Comparison of ENCODE assay signal across 17 cellular contexts in genomic region chr3:42088803-42089520, GRCh38. TPM values are rescaled to one million over a fixed set of nuclear protein-coding genes. Genes with fewer than 3 reads are reported as not detected.
A peak's percentile ranks its signal among the peaks of the same experiment; 100 is the strongest.
DNase-seq lines count a peak whose midpoint lies in the region; ATAC-seq, FAIRE-seq and TF ChIP-seq lines count a peak whose summit lies in the region.
"Had no signal": no experiment of that assay in that cellular context is flagged by ENCODE, and none has a peak within 500 bp of the region (broad histone marks: within the 10 kb centered on the region; RNA-seq: fewer than 3 reads in every experiment).

No MANE protein-coding gene starts in this region.

- H3K9me2 ChIP-seq in SK-N-SH = no peaks in the 10 kb centered on the region

- CTCF ChIA-PET in GM10248 (lab: Yijun Ruan, JAX) = interaction anchor here (1.0 to 2.7 kb wide), 6 partner anchors 10 to 102 kb away, joined by 3 to 30 read pairs (median 4); no protein-coding TSS in a partner anchor
- CTCF ChIA-PET in GM12878 (lab: Yijun Ruan, JAX) = interaction anchor here (1.1 kb wide), 1 partner anchor 9 kb away, joined by 5 read pairs; no protein-coding TSS in a partner anchor
- CTCF ChIA-PET in SK-N-SH (lab: Yijun Ruan, JAX) = interaction anchor here (6.1 kb wide), 1 partner anchor 11 kb away, joined by 46 read pairs; no protein-coding TSS in a partner anchor
- CTCF ChIA-PET in A673 (lab: Charles Lee) = no interaction called here

- H2AFZ ChIP-seq in GM12878 (ENCODE audit: control insufficient read depth, low read depth, low read length) (no peak overlapping the region), SK-N-SH (ENCODE audit: low read depth) (no peak overlapping the region)
- H2AFZ ChIP-seq: parathyroid adenoma had no signal

- in situ Hi-C loops in GM12878 (cut with MboI) = no loop called here

- no peak for TF ChIP-seq CTCF in GM10248 (IDR thresholded peaks at IDR 0.05; ENCODE audit: control extremely low read depth, extremely low read depth, low read depth, missing control alignments)
- no peak for TF ChIP-seq CTCF in GM12878 (IDR thresholded peaks at IDR 0.05 in 2 of 3, conservative IDR thresholded peaks at IDR 0.05 in 1 of 3; ENCODE audit: control insufficient read depth in 2 of 3, extremely low read depth in 1 of 3, insufficient read depth in 1 of 3, low read depth in 3 of 3, low read length in 3 of 3)
- TF ChIP-seq CTCF in SK-N-SH (IDR thresholded peaks at IDR 0.05) = no peak
- TF ChIP-seq CTCF in type B pancreatic cell (conservative IDR thresholded peaks at IDR 0.05) = no peak
- TF ChIP-seq CTCF in A673 (conservative IDR thresholded peaks at IDR 0.05; ENCODE audit: low read depth, low read length) = no peak

- peaks cover 16 to 31% of the 10 kb centered on the region in 2 experiments for H3K36me3 ChIP-seq in GM12878 (ENCODE audit: control insufficient read depth in 2 of 2, insufficient read depth in 2 of 2, low read length in 1 of 2)
- peaks cover 2 to 8% of the 10 kb centered on the region in 2 experiments for H3K36me3 ChIP-seq in SK-N-SH (replicated peaks in 1 of 2; ENCODE audit: control insufficient read depth in 1 of 2, insufficient read depth in 2 of 2, low read length in 1 of 2)
- no peaks in the 10 kb centered on the region for H3K36me3 ChIP-seq in A673 (ENCODE audit: insufficient read depth, low read length, poor library complexity, severe bottlenecking)

- POLR2A ChIA-PET in GM10248 (lab: Yijun Ruan, JAX) = no interaction called here
- POLR2A ChIA-PET in GM12878 (lab: Charles Lee) = interaction anchor here (0.6 kb wide), 1 partner anchor 76 kb away, joined by 3 read pairs; no protein-coding TSS in a partner anchor
- POLR2A ChIA-PET in SK-N-SH (lab: Yijun Ruan, JAX) = no interaction called here
- POLR2A ChIA-PET in A673 (lab: Charles Lee; ENCODE audit: low non-redundant PET) = no interaction called here

- H3K4me3 Mint-ChIP-seq in type B pancreatic cell = no peak overlapping the region

- H3K4me1 ChIP-seq in GM12878 (ENCODE audit: control insufficient read depth, insufficient read depth, low read length) (peaks cover 80% of the 10 kb centered on the region), SK-N-SH (ENCODE audit: control insufficient read depth in 1 of 2, insufficient read depth in 2 of 2, low read depth in 1 of 2, low read length in 1 of 2) (no peaks in the 10 kb centered on the region; a peak in 1 of 4 replicates), A673 (ENCODE audit: insufficient read depth, low read length, poor library complexity, severe bottlenecking) (peaks cover 4% of the 10 kb centered on the region)

- H3K9ac ChIP-seq in GM12878 (ENCODE audit: control insufficient read depth, insufficient read depth, low read length) (no peak overlapping the region), SK-N-SH (no peak overlapping the region)
- H3K9ac ChIP-seq: parathyroid adenoma had no signal

- H3K27me3 Mint-ChIP-seq in type B pancreatic cell = no peaks in the 10 kb centered on the region

- H3K9me3 Mint-ChIP-seq in type B pancreatic cell = no peaks in the 10 kb centered on the region

- BruUV-seq in GM12878 (replicated peaks; lab: Mats Ljungman, UMichigan) (no TSS peak), A673 (replicated peaks; lab: Mats Ljungman, UMichigan) (no TSS peak)

- H3K36me3 Mint-ChIP-seq in type B pancreatic cell = peaks cover 18% of the 10 kb centered on the region

- H3K27me3 ChIP-seq in GM12878 (replicated peaks in 1 of 2; ENCODE audit: control insufficient read depth in 2 of 2, insufficient read depth in 2 of 2, low read length in 1 of 2) (no peaks in the 10 kb centered on the region), SK-N-SH (ENCODE audit: insufficient read depth) (no peaks in the 10 kb centered on the region), A673 (replicated peaks; ENCODE audit: insufficient read depth, low read depth, low read length, poor library complexity) (no peaks in the 10 kb centered on the region)
- H3K27me3 ChIP-seq: tibial artery had no signal

- H3K4me3 ChIP-seq in GM12878 (no peak overlapping the region), SK-N-SH (ENCODE audit: low read depth in 2 of 2, low read length in 1 of 2) (no peak overlapping the region), A673 (ENCODE audit: low read depth, low read length, poor library complexity, severe bottlenecking) (no peak overlapping the region)
- H3K4me3 ChIP-seq: mucosa of descending colon, tibial artery had no signal

- SMC1A ChIA-PET in GM12878 (lab: Charles Lee; ENCODE audit: uncharacterized antibody, unreplicated experiment) = no interaction called here

- H3K4me1 Mint-ChIP-seq in type B pancreatic cell (ENCODE audit: unreplicated experiment) = peaks cover 26% of the 10 kb centered on the region

- FAIRE-seq in GM19239 (lab: Jason Lieb, UNC) (peak; percentile 83), GM12878 (lab: Jason Lieb, UNC) (no peak)
- FAIRE-seq: keratinocyte had no signal

- H3K4me2 ChIP-seq in GM12878 (ENCODE audit: control insufficient read depth, insufficient read depth) (peak overlapping the region; percentile 26), SK-N-SH (no peak overlapping the region)

- 63% methylated on average over 10 of the region's 10 CpGs for WGBS in GM12878 (ENCODE audit: insufficient coverage, insufficient replicate concordance, low lambda C conversion rate, missing lambda C conversion rate)
- 87% methylated on average over 10 of the region's 10 CpGs for WGBS in SK-N-SH (ENCODE audit: low lambda C conversion rate)

- no peak for TF ChIP-seq POLR2A in GM12878 (IDR thresholded peaks at IDR 0.05; ENCODE audit: low read depth, low read length)

- no peak overlapping the region for H3K27ac Mint-ChIP-seq in type B pancreatic cell

- DNase-seq in GM10248 (ENCODE audit: extremely low spot score) (peak; percentile 62), GM19239 (ENCODE audit: insufficient read length, low spot score) (no peak), GM12878 (ENCODE audit: low read depth, low spot score) (no peak), SK-N-SH (no peak), type B pancreatic cell (ENCODE audit: extremely low spot score, unreplicated experiment) (no peak), A673 (ENCODE audit: low spot score) (no peak)
- DNase-seq: activated naive CD4-positive, alpha-beta T cell treated with anti-CD3 and anti-CD28 coated beads, Interleukin-2, amount 50 U/mL, for 16 hours; HCEC 1CT; mucosa of descending colon; NCI-H1092; NCI-H2171; tibial artery had no signal

- no peaks in the 10 kb centered on the region for H4K20me1 ChIP-seq in GM12878 (ENCODE audit: control insufficient read depth, insufficient read depth)
- H4K20me1 ChIP-seq in SK-N-SH (ENCODE audit: insufficient read depth) = no peaks in the 10 kb centered on the region

- H3F3A ChIP-seq in SK-N-SH (replicated peaks; ENCODE audit: insufficient read depth) = no peaks in the 10 kb centered on the region

- TF ChIP-seq RAD21 in GM12878 (IDR thresholded peaks at IDR 0.05; ENCODE audit: insufficient read depth, low read depth, low read length) (no peak), SK-N-SH (IDR thresholded peaks at IDR 0.05; ENCODE audit: low read length) (no peak)

- RAD21 ChIA-PET in GM12878 (lab: Charles Lee; ENCODE audit: unreplicated experiment) = interaction anchor here (0.7 kb wide), 1 partner anchor 68 kb away, joined by 3 read pairs; no protein-coding TSS in a partner anchor

- TF ChIP-seq EP300 in GM12878 (IDR thresholded peaks at IDR 0.05; ENCODE audit: borderline replicate concordance in 1 of 2, control insufficient read depth in 1 of 2, low read depth in 2 of 2, low read length in 2 of 2) (no peak), SK-N-SH (IDR thresholded peaks at IDR 0.05; ENCODE audit: borderline replicate concordance in 1 of 2, low read depth in 1 of 2, low read length in 1 of 2) (no peak)

- H3K9me3 ChIP-seq in GM12878 (replicated peaks; ENCODE audit: control insufficient read depth, insufficient read depth, low read length) (peaks cover 18% of the 10 kb centered on the region), SK-N-SH (no peaks in the 10 kb centered on the region), A673 (ENCODE audit: low read depth, low read length, poor library complexity, severe bottlenecking) (no peaks in the 10 kb centered on the region)
- H3K9me3 ChIP-seq: mucosa of descending colon, tibial artery had no signal

- ATAC-seq in HG02840 (IDR thresholded peaks at IDR 0.05; ENCODE audit: low FRiP score, unreplicated experiment) (peak; percentile 56), GM12878 (peak; percentile 48), HG03520 (IDR thresholded peaks at IDR 0.05; ENCODE audit: unreplicated experiment) (no peak)
- ATAC-seq: mucosa of descending colon had no signal

- H3K27ac ChIP-seq in GM12878 (ENCODE audit: control insufficient read depth, insufficient read depth) (peak overlapping the region; percentile 38), SK-N-SH (ENCODE audit: low read depth in 2 of 2, low read length in 1 of 2) (no peak overlapping the region), A673 (ENCODE audit: low read depth, low read length, poor library complexity, severe bottlenecking) (no peak overlapping the region)
- H3K27ac ChIP-seq: tibial artery, VCaP had no signal

- H3K79me2 ChIP-seq in GM12878 (ENCODE audit: control insufficient read depth, insufficient read depth, low read length) = peaks cover 41% of the 10 kb centered on the region
- H3K79me2 ChIP-seq in SK-N-SH (ENCODE audit: insufficient read depth) = peaks cover 8% of the 10 kb centered on the region

- intact Hi-C loops in GM12878 (cut with micrococcal nuclease; ENCODE audit: unreplicated experiment) (no loop called here), A673 (cut with micrococcal nuclease; ENCODE audit: unreplicated experiment) (no loop called here)

RNA-seq across cellular contexts. Expression of gene TRAK1, which starts 2.2 kb away (rescaled TPM):
- total RNA-seq in GM12878 (2013; cell fraction: nucleolus; rRNA removed) = 76.4 and 80.8 TPM in 2 replicates
- total RNA-seq in GM12878 (2014; rRNA removed) (29.4 and 32.0 TPM in 2 replicates), GM12878 (2014; rRNA removed; fragmentation: Illumina TruSeq; extraction: Trizol) (20.6 and 22.2 TPM in 2 replicates), GM12878 (2021) (43.1 and 46.2 TPM in 2 replicates), type B pancreatic cell (ENCODE audit: low replicate concordance) (49.2 and 54.7 TPM in 2 replicates), A673 (2021) (16.3 and 21.1 TPM in 2 replicates)
- 15.1 TPM for polyA plus RNA-seq in GM12878 (2011; ENCODE audit: low read depth)
- polyA plus RNA-seq in GM12878 (2011; rRNA removed) (18.7 and 25.2 TPM in 2 replicates), GM12878 (2014; fragmentation: Illumina TruSeq; extraction: Trizol) (23.9 and 28.3 TPM in 2 replicates), GM12878 (2014; fragmentation: Nextera tagmentation; extraction: Ambion mirVana) (1 to 10 TPM; 6.6 to 6.7 TPM), GM12878 (2014; rRNA removed) (32.1 and 32.3 TPM in 2 replicates), GM12878 (2016; fragmentation: Nextera tagmentation; extraction: Ambion mirVana) (1 to 10 TPM; 7.2 to 9.8 TPM), SK-N-SH (2012; rRNA removed) (11.5 and 12.5 TPM in 2 replicates)
- polyA plus RNA-seq in GM12878 (2011; cell fraction: cytosol; rRNA removed) = 22.7 and 26.2 TPM in 2 replicates
- 49.2 and 51.0 TPM in 2 replicates for polyA plus RNA-seq in GM12878 (2011; cell fraction: nucleus; rRNA removed)
- 23.0 and 27.8 TPM in 2 replicates for polyA plus RNA-seq in GM12878 (2012)
- 44.9 and 47.8 TPM in 2 replicates for polyA minus RNA-seq in GM12878 (2011; rRNA and poly(A)+ RNA removed)
- polyA minus RNA-seq in GM12878 (2011; cell fraction: cytosol; rRNA and poly(A)+ RNA removed) = 14.8 and 17.8 TPM in 2 replicates
- 40.6 and 63.4 TPM in 2 replicates for polyA minus RNA-seq in GM12878 (2011; cell fraction: nucleus; rRNA and poly(A)+ RNA removed)
- 10.7 and 13.8 TPM in 2 replicates for polyA plus RNA-seq in SK-N-SH (2012; cell fraction: cytosol; rRNA removed)
- polyA plus RNA-seq in SK-N-SH (2012; cell fraction: nucleus; rRNA removed) = 12.5 and 13.9 TPM in 2 replicates
